ENCODE assay signal across 13 cellular contexts in genomic region chr19:41616785-41617621, GRCh38.
DNase-seq lines count a peak whose midpoint lies in the region; ATAC-seq and TF ChIP-seq lines count a peak whose summit lies in the region.
"Had no signal": no experiment of that assay in that cellular context is flagged by ENCODE, and none has a peak within 500 bp of the region (broad histone marks: within the 10 kb centered on the region; RNA-seq: fewer than 3 reads in every experiment).

No MANE protein-coding gene starts in this region.

- TF ChIP-seq CTCF in cardiac fibroblast (IDR thresholded peaks at IDR 0.05; ENCODE audit: low read depth, low read length): no peak
- TF ChIP-seq CTCF in nephron progenitor cell (IDR thresholded peaks at IDR 0.05): no peak

- H3K27ac Mint-ChIP-seq in nephron progenitor cell: no peak overlapping the region
- H3K27ac Mint-ChIP-seq in stimulated activated memory B cell treated with anti-CD40 and anti-IgM and Interleukin-4, amounts not matched to agents 10 μg/mL and 1 μg/mL and 100 μg/mL, for 72 hours: no peak overlapping the region
- H3K27ac Mint-ChIP-seq: activated CD4-positive, alpha-beta T cell treated with anti-CD3 and anti-CD28 coated beads, Interleukin-2, amount 10 ng/mL, durations not matched to agents 7 days and 5 days had no signal

- H3K9me3 Mint-ChIP-seq in nephron progenitor cell: peaks cover 79% of the 10 kb centered on the region
- peaks cover 3% of the 10 kb centered on the region for H3K9me3 Mint-ChIP-seq in stimulated activated memory B cell treated with anti-CD40 and anti-IgM and Interleukin-4, amounts not matched to agents 10 μg/mL and 1 μg/mL and 100 μg/mL, for 72 hours
- H3K9me3 Mint-ChIP-seq: activated CD4-positive, alpha-beta T cell treated with anti-CD3 and anti-CD28 coated beads, Interleukin-2, amount 10 ng/mL, durations not matched to agents 7 days and 5 days; central memory CD8-positive, alpha-beta T cell had no signal

- no peaks in the 10 kb centered on the region for H3K4me1 Mint-ChIP-seq in nephron progenitor cell
- H3K4me1 Mint-ChIP-seq in stimulated activated memory B cell treated with anti-CD40 and anti-IgM and Interleukin-4, amounts not matched to agents 10 μg/mL and 1 μg/mL and 100 μg/mL, for 72 hours: no peaks in the 10 kb centered on the region
- H3K4me1 Mint-ChIP-seq: activated CD4-positive, alpha-beta T cell treated with anti-CD3 and anti-CD28 coated beads, Interleukin-2, amount 10 ng/mL, durations not matched to agents 7 days and 5 days; central memory CD8-positive, alpha-beta T cell had no signal

- DNase-seq in DMS53 (lab: John Stamatoyannopoulos, UW) (peak; percentile 34), DMS53 treated with DMSO at 0.1 percent for 48 hours (lab: John Stamatoyannopoulos, UW; ENCODE audit: unreplicated experiment) (no peak), NCI-H226 (peak; percentile 35), cardiac fibroblast (ENCODE audit: low read depth in 2 of 2) (peak; percentile 10 to 18), nephron progenitor cell (peak; percentile 36)
- DNase-seq: 8988T; activated CD4-positive, alpha-beta T cell treated with anti-CD3 and anti-CD28 coated beads, Interleukin-2, amount 10 ng/mL, durations not matched to agents 7 days and 5 days; NCI-H526 treated with DMSO at 0.1 percent for 48 hours; ovary had no signal

- ATAC-seq in HG02973 (IDR thresholded peaks at IDR 0.05; ENCODE audit: unreplicated experiment) (no peak), GM19397 (IDR thresholded peaks at IDR 0.05; ENCODE audit: unreplicated experiment) (no peak)
- ATAC-seq in stimulated activated memory B cell treated with anti-CD40 and anti-IgM and Interleukin-4, amounts not matched to agents 10 μg/mL and 1 μg/mL and 100 μg/mL, for 72 hours: no peak

- no peak overlapping the region for H3K4me3 Mint-ChIP-seq in nephron progenitor cell
- H3K4me3 Mint-ChIP-seq in stimulated activated memory B cell treated with anti-CD40 and anti-IgM and Interleukin-4, amounts not matched to agents 10 μg/mL and 1 μg/mL and 100 μg/mL, for 72 hours: no peak overlapping the region
- H3K4me3 Mint-ChIP-seq: activated CD4-positive, alpha-beta T cell treated with anti-CD3 and anti-CD28 coated beads, Interleukin-2, amount 10 ng/mL, durations not matched to agents 7 days and 5 days; central memory CD8-positive, alpha-beta T cell had no signal

- H3K4me3 ChIP-seq in cardiac fibroblast (replicated peaks in 1 of 2; ENCODE audit: low read depth in 2 of 2, low read length in 2 of 2): no peak overlapping the region
- H3K4me3 ChIP-seq: ovary had no signal

- H3K27me3 Mint-ChIP-seq in nephron progenitor cell (ENCODE audit: low read depth, poor library complexity): peaks cover 3% of the 10 kb centered on the region
- peaks cover 78% of the 10 kb centered on the region for H3K27me3 Mint-ChIP-seq in stimulated activated memory B cell treated with anti-CD40 and anti-IgM and Interleukin-4, amounts not matched to agents 10 μg/mL and 1 μg/mL and 100 μg/mL, for 72 hours
- H3K27me3 Mint-ChIP-seq: activated CD4-positive, alpha-beta T cell treated with anti-CD3 and anti-CD28 coated beads, Interleukin-2, amount 10 ng/mL, durations not matched to agents 7 days and 5 days had no signal

- H3K36me3 Mint-ChIP-seq in nephron progenitor cell (ENCODE audit: low read depth): no peaks in the 10 kb centered on the region
- H3K36me3 Mint-ChIP-seq in stimulated activated memory B cell treated with anti-CD40 and anti-IgM and Interleukin-4, amounts not matched to agents 10 μg/mL and 1 μg/mL and 100 μg/mL, for 72 hours: no peaks in the 10 kb centered on the region
